ENCODE assay signal across 15 cellular contexts in the genomic region with DNA sequence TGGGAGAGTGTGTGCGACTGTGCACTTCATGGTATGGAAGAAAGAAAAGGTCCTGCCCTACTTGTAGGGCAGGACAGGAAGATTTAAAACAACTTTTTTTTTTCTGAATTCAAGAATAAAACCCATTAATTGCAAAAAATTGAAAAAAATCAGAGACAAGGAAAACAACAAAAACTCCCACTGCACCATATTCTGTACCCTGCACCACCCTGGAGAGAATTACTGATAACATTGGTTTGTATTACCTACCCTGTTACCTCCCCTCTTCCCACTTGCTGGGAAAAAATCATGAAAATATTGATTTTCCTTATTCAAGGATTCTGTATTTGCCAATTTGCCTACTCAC.
"Had no signal": no experiment of that assay in that cellular context is flagged by ENCODE, and none has a peak within 500 bp of the region (broad histone marks: within the 10 kb centered on the region; RNA-seq: fewer than 3 reads in every experiment).

No MANE protein-coding gene starts in this region.

- H3K36me3 Mint-ChIP-seq: activated naive CD8-positive, alpha-beta T cell had no signal

- DNase-seq: activated CD4-positive, alpha-beta T cell treated with anti-CD3 and anti-CD28 coated beads, Interleukin-2, amount 50 U/mL, for 4 hours; activated gamma-delta T cell treated with Interleukin-2 at 50 U/mL for 16 hours; activated T-cell treated with anti-CD3 and anti-CD28 coated beads, Interleukin-2, amount 50 U/mL, for 24 hours; cortex of kidney; effector CD4-positive, alpha-beta T cell; spleen had no signal

- H3K9me3 ChIP-seq: sigmoid colon, spleen, suprapubic skin had no signal

- H3K9me3 Mint-ChIP-seq: activated T-cell treated with anti-CD3 and anti-CD28 coated beads, Interleukin-2, amount 50 U/mL, for 24 hours; central memory CD8-positive, alpha-beta T cell; nephron; stimulated activated naive CD8-positive, alpha-beta T cell treated with anti-CD3 and anti-CD28 coated beads, Interleukin-15, Interleukin-2, amounts not matched to agents 100 ng/mL and 50 ng/mL, for 24 hours; T-helper 2 cell treated with Interferon-gamma antibody and Interleukin-4, amounts not matched to agents 5 μg/mL and 100 μg/mL, for 36 hours had no signal

- H3K27ac Mint-ChIP-seq: activated naive CD8-positive, alpha-beta T cell; activated T-cell treated with anti-CD3 and anti-CD28 coated beads, Interleukin-2, amount 50 U/mL, for 24 hours; nephron; stimulated activated naive CD8-positive, alpha-beta T cell treated with anti-CD3 and anti-CD28 coated beads, Interleukin-15, Interleukin-2, amounts not matched to agents 100 ng/mL and 50 ng/mL, for 24 hours; T-helper 2 cell treated with Interferon-gamma antibody and Interleukin-4, amounts not matched to agents 5 μg/mL and 100 μg/mL, for 36 hours had no signal

- H3K4me3 Mint-ChIP-seq: activated naive CD8-positive, alpha-beta T cell; activated T-cell treated with anti-CD3 and anti-CD28 coated beads, Interleukin-2, amount 50 U/mL, for 24 hours; central memory CD8-positive, alpha-beta T cell; nephron; stimulated activated naive CD8-positive, alpha-beta T cell treated with anti-CD3 and anti-CD28 coated beads, Interleukin-15, Interleukin-2, amounts not matched to agents 100 ng/mL and 50 ng/mL, for 24 hours; T-helper 2 cell treated with Interferon-gamma antibody and Interleukin-4, amounts not matched to agents 5 μg/mL and 100 μg/mL, for 36 hours had no signal

- H3K4me1 Mint-ChIP-seq: central memory CD8-positive, alpha-beta T cell; nephron had no signal

- H3K4me3 ChIP-seq: sigmoid colon, spleen, suprapubic skin had no signal

- H3K27ac ChIP-seq: brain microvascular endothelial cell, foreskin keratinocyte, sigmoid colon, suprapubic skin had no signal

- H3K27me3 ChIP-seq: brain microvascular endothelial cell, sigmoid colon had no signal

- H3K4me1 ChIP-seq: sigmoid colon, suprapubic skin had no signal

- H3K36me3 ChIP-seq: suprapubic skin had no signal
